8 cellular contexts compared by ENCODE assay signal in genomic region chr11:115869780-115870431, GRCh38.
DNase-seq lines count a peak whose midpoint lies in the region; ATAC-seq lines count a peak whose summit lies in the region.

No MANE protein-coding gene starts in this region.

- H3K27me3 Mint-ChIP-seq in activated naive CD4-positive, alpha-beta T cell treated with anti-CD3 and anti-CD28 coated beads for 36 hours (ENCODE audit: low read depth): peaks cover 6% of the 10 kb centered on the region

- no peak overlapping the region for H3K4me3 Mint-ChIP-seq in activated naive CD4-positive, alpha-beta T cell treated with anti-CD3 and anti-CD28 coated beads for 36 hours

- H3K4me1 Mint-ChIP-seq in activated naive CD4-positive, alpha-beta T cell treated with anti-CD3 and anti-CD28 coated beads for 36 hours (ENCODE audit: low read depth): no peaks in the 10 kb centered on the region

- ATAC-seq in GM21576 (IDR thresholded peaks at IDR 0.05; ENCODE audit: unreplicated experiment) (peak; percentile 66), left lobe of liver (peak; percentile 68)

- intact Hi-C loops in activated naive CD4-positive, alpha-beta T cell treated with anti-CD3 and anti-CD28 coated beads for 36 hours (cut with micrococcal nuclease): no loop called here

- H3K9me3 Mint-ChIP-seq in activated naive CD4-positive, alpha-beta T cell treated with anti-CD3 and anti-CD28 coated beads for 36 hours: peaks cover 6% of the 10 kb centered on the region

- in situ Hi-C loops in KBM-7 (cut with MboI; ENCODE audit: low pct_unique_long_range_greater_than_20kb, low sequenced_read_pairs): no loop called here

- H3K27ac Mint-ChIP-seq in activated naive CD4-positive, alpha-beta T cell treated with anti-CD3 and anti-CD28 coated beads for 36 hours: no peak overlapping the region

- DNase-seq in SKM-1 treated with dmso at 0.1 percent for 144 hours (lab: John Stamatoyannopoulos, UW; ENCODE audit: unreplicated experiment) (peak; percentile 11), SKM-1 (lab: John Stamatoyannopoulos, UW; ENCODE audit: unreplicated experiment) (no peak), KBM-7 (peak; percentile 11), SK-N-DZ (ENCODE audit: low spot score) (peak; percentile 42), left lobe of liver (ENCODE audit: low spot score) (no peak), hypothalamus (lab: John Stamatoyannopoulos, UW) (no peak)
- DNase-seq in activated naive CD4-positive, alpha-beta T cell treated with anti-CD3 and anti-CD28 coated beads for 36 hours: no peak

- H3K36me3 Mint-ChIP-seq in activated naive CD4-positive, alpha-beta T cell treated with anti-CD3 and anti-CD28 coated beads for 36 hours (ENCODE audit: low read depth): peaks cover 2% of the 10 kb centered on the region

- CTCF ChIA-PET in activated naive CD4-positive, alpha-beta T cell treated with anti-CD3 and anti-CD28 coated beads for 36 hours (lab: Charles Lee): no interaction called here

Comparison
In these comparisons a context has a peak if more than half of its experiments do, and no peak if none do; other contexts are left out.
1. DNase-seq: peak in SKM-1 treated with dmso at 0.1 percent for 144 hours (single experiment), KBM-7 (single experiment) and SK-N-DZ (single experiment); none in SKM-1 (single experiment), left lobe of liver (single experiment), activated naive CD4-positive, alpha-beta T cell treated with anti-CD3 and anti-CD28 coated beads for 36 hours (single experiment) and hypothalamus (0 of 51).